ENCODE assay signal across 36 cellular contexts in the genomic region with DNA sequence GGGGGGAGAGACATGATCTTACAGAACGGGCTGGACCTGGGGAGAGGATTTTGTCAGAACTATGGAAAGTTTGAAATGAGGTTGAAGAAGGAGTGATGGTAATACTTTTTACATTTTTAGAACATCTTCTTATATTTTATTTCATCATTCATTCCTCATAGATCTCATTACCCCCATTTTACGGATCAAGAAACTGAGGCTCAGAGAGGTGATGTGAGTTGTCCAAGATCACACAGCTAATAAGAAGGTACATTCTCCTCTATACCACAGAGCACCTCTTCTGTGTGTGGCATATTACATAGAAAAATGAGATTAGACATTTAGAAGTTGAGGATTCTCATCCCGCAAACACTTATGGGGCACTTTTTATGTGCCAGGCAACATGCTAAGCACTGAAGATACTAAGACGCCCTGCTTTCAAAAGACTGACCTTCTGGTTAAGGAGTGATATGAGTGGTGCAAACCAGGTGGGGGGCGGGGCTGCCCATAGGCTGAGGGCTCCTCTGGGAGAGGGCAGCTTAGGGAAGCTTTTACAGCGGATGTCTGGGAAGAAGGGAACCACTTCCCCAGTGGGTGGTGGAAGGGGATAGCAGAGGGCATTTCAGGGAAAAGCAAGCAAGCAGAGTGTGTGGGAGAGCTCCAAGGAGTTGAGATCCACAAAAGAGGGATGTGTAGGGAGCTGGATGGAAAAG. TPM values are rescaled to one million over a fixed set of nuclear protein-coding genes. Genes with fewer than 3 reads are reported as not detected.
"Had no signal": no experiment of that assay in that cellular context is flagged by ENCODE, and none has a peak within 500 bp of the region (broad histone marks: within the 10 kb centered on the region; RNA-seq: fewer than 3 reads in every experiment).

No MANE protein-coding gene starts in this region.

- H3K4me1 Mint-ChIP-seq: central memory CD8-positive, alpha-beta T cell had no signal

- H3K9me3 ChIP-seq: esophagus muscularis mucosa, gastrocnemius medialis, heart left ventricle had no signal

- ATAC-seq: activated CD4-positive, alpha-beta T cell treated with anti-CD3 and anti-CD28 coated beads for 36 hours; activated CD8-positive, alpha-beta T cell treated with anti-CD3 and anti-CD28 coated beads, Interleukin-2, amount 10 ng/mL, durations not matched to agents 7 days and 5 days; activated T-cell treated with anti-CD3 and anti-CD28 coated beads, Interleukin-2, amount 50 U/mL, for 4 hours; activated T-helper 17 cell treated with anti-CD3 and anti-CD28 coated beads, Interleukin-2, amount 50 U/mL, for 72 hours; effector memory CD8-positive, alpha-beta T cell; gastrocnemius medialis had no signal

- H3K27ac Mint-ChIP-seq: activated CD4-positive, alpha-beta memory T cell treated with anti-CD3 and anti-CD28 coated beads for 36 hours; activated CD4-positive, alpha-beta T cell treated with anti-CD3 and anti-CD28 coated beads for 36 hours; activated CD4-positive, alpha-beta T cell treated with anti-CD3 and anti-CD28 coated beads, Interleukin-2, amount 10 ng/mL, durations not matched to agents 24 days and 14 days; activated CD8-positive, alpha-beta T cell treated with anti-CD3 and anti-CD28 coated beads, Interleukin-2, amount 10 ng/mL, durations not matched to agents 7 days and 5 days; activated naive CD8-positive, alpha-beta T cell; activated T-helper 17 cell treated with anti-CD3 and anti-CD28 coated beads, Interleukin-2, amount 50 U/mL, for 72 hours; effector memory CD8-positive, alpha-beta T cell; T-helper 1 cell treated with Interleukin-12 subunit alpha and Interleukin-12 subunit beta and Interleukin-4 antibody, amounts not matched to agents 30 μg/mL and 1 μg/mL, for 36 hours; T-helper 2 cell treated with Interferon-gamma antibody and Interleukin-4, amounts not matched to agents 5 μg/mL and 100 μg/mL, for 36 hours had no signal

- H3K27ac ChIP-seq: brain microvascular endothelial cell, esophagus muscularis mucosa, foreskin keratinocyte, gastrocnemius medialis, heart left ventricle, WERI-Rb-1 had no signal

- H3K36me3 ChIP-seq: brain microvascular endothelial cell, esophagus muscularis mucosa, gastrocnemius medialis, heart left ventricle, WERI-Rb-1 had no signal

- FAIRE-seq: astrocyte, bronchial epithelial cell had no signal

- H3K4me3 ChIP-seq: esophagus muscularis mucosa, gastrocnemius medialis, heart left ventricle had no signal

- H3K27me3 ChIP-seq: foreskin keratinocyte had no signal

- H3K4me3 Mint-ChIP-seq: activated CD4-positive, alpha-beta memory T cell treated with anti-CD3 and anti-CD28 coated beads for 36 hours; activated CD4-positive, alpha-beta T cell treated with anti-CD3 and anti-CD28 coated beads for 36 hours; activated CD4-positive, alpha-beta T cell treated with anti-CD3 and anti-CD28 coated beads, Interleukin-2, amount 10 ng/mL, durations not matched to agents 24 days and 14 days; activated CD8-positive, alpha-beta T cell treated with anti-CD3 and anti-CD28 coated beads, Interleukin-2, amount 10 ng/mL, durations not matched to agents 7 days and 5 days; activated naive CD8-positive, alpha-beta T cell; activated T-cell treated with anti-CD3 and anti-CD28 coated beads, Interleukin-2, amount 50 U/mL, for 4 hours; activated T-helper 17 cell treated with anti-CD3 and anti-CD28 coated beads, Interleukin-2, amount 50 U/mL, for 72 hours; central memory CD8-positive, alpha-beta T cell; effector memory CD8-positive, alpha-beta T cell; T-helper 1 cell treated with Interleukin-12 subunit alpha and Interleukin-12 subunit beta and Interleukin-4 antibody, amounts not matched to agents 30 μg/mL and 1 μg/mL, for 36 hours; T-helper 2 cell treated with Interferon-gamma antibody and Interleukin-4, amounts not matched to agents 5 μg/mL and 100 μg/mL, for 36 hours had no signal

- H3K9me3 Mint-ChIP-seq: activated CD4-positive, alpha-beta memory T cell treated with anti-CD3 and anti-CD28 coated beads for 36 hours; activated CD4-positive, alpha-beta T cell treated with anti-CD3 and anti-CD28 coated beads, Interleukin-2, amount 10 ng/mL, durations not matched to agents 24 days and 14 days; activated T-cell treated with anti-CD3 and anti-CD28 coated beads, Interleukin-2, amount 50 U/mL, for 4 hours; activated T-helper 17 cell treated with anti-CD3 and anti-CD28 coated beads, Interleukin-2, amount 50 U/mL, for 72 hours; central memory CD8-positive, alpha-beta T cell; effector memory CD8-positive, alpha-beta T cell; T-helper 1 cell treated with Interleukin-12 subunit alpha and Interleukin-12 subunit beta and Interleukin-4 antibody, amounts not matched to agents 30 μg/mL and 1 μg/mL, for 36 hours; T-helper 2 cell treated with Interferon-gamma antibody and Interleukin-4, amounts not matched to agents 5 μg/mL and 100 μg/mL, for 36 hours had no signal

- H3K4me1 ChIP-seq: esophagus muscularis mucosa, gastrocnemius medialis had no signal

- H3K36me3 Mint-ChIP-seq: activated CD4-positive, alpha-beta memory T cell treated with anti-CD3 and anti-CD28 coated beads for 36 hours had no signal

- DNase-seq: activated CD4-positive, alpha-beta memory T cell treated with anti-CD3 and anti-CD28 coated beads for 36 hours; activated CD4-positive, alpha-beta T cell treated with anti-CD3 and anti-CD28 coated beads for 36 hours; activated CD4-positive, alpha-beta T cell treated with anti-CD3 and anti-CD28 coated beads, Interleukin-2, amount 10 ng/mL, durations not matched to agents 24 days and 14 days; activated CD4-positive, CD25-positive, alpha-beta regulatory T cell; activated CD4-positive, CD25-positive, alpha-beta regulatory T cell treated with anti-CD3 and anti-CD28 coated beads, Interleukin-2, amount 50 U/mL, for 72 hours; activated CD8-positive, alpha-beta T cell treated with anti-CD3 and anti-CD28 coated beads, Interleukin-2, amount 10 ng/mL, durations not matched to agents 7 days and 5 days; activated effector memory CD4-positive, alpha-beta T cell treated with Interleukin-2 at 50 U/mL for 16 hours; activated gamma-delta T cell treated with Interleukin-2 at 50 U/mL for 16 hours; activated naive CD4-positive, alpha-beta T cell treated with anti-CD3 and anti-CD28 coated beads, Interleukin-2, amount 50 U/mL, for 16 hours; activated naive CD4-positive, alpha-beta T cell treated with Interleukin-2 at 50 U/mL for 16 hours; activated T-cell treated with anti-CD3 and anti-CD28 coated beads, Interleukin-2, amount 50 U/mL, for 4 hours; amniotic stem cell; anterior cingulate cortex; brain microvascular endothelial cell; cortex of kidney; dermis blood vessel endothelial cell; effector CD4-positive, alpha-beta T cell; effector memory CD8-positive, alpha-beta T cell; erythroblast; foreskin keratinocyte; gastrocnemius medialis; glutamatergic neuron; heart left ventricle; T1000; WERI-Rb-1 had no signal

RNA-seq across cellular contexts. Expression of a gene that starts 17.4 kb away (rescaled TPM):
- total RNA-seq: activated CD4-positive, alpha-beta memory T cell treated with anti-CD3 and anti-CD28 coated beads for 36 hours; activated CD4-positive, alpha-beta T cell treated with anti-CD3 and anti-CD28 coated beads for 36 hours; activated CD4-positive, alpha-beta T cell treated with anti-CD3 and anti-CD28 coated beads, Interleukin-2, amount 10 ng/mL, durations not matched to agents 24 days and 14 days; activated CD8-positive, alpha-beta T cell treated with anti-CD3 and anti-CD28 coated beads, Interleukin-2, amount 10 ng/mL, durations not matched to agents 7 days and 5 days; activated T-cell treated with anti-CD3 and anti-CD28 coated beads, Interleukin-2, amount 50 U/mL, for 4 hours; activated T-helper 17 cell treated with anti-CD3 and anti-CD28 coated beads, Interleukin-2, amount 50 U/mL, for 72 hours; astrocyte; cardiac septum; dermis blood vessel endothelial cell; gastrocnemius medialis had no signal
- polyA plus RNA-seq: heart left ventricle had no signal

RNA-seq across cellular contexts. Expression of a gene that starts 19.9 kb away (rescaled TPM):
- total RNA-seq: activated CD4-positive, alpha-beta memory T cell treated with anti-CD3 and anti-CD28 coated beads for 36 hours; activated CD4-positive, alpha-beta T cell treated with anti-CD3 and anti-CD28 coated beads for 36 hours; activated CD8-positive, alpha-beta T cell treated with anti-CD3 and anti-CD28 coated beads, Interleukin-2, amount 10 ng/mL, durations not matched to agents 7 days and 5 days; activated T-cell treated with anti-CD3 and anti-CD28 coated beads, Interleukin-2, amount 50 U/mL, for 4 hours; activated T-helper 17 cell treated with anti-CD3 and anti-CD28 coated beads, Interleukin-2, amount 50 U/mL, for 72 hours; astrocyte; bronchial epithelial cell; cardiac septum; cerebellum; dermis blood vessel endothelial cell; heart left ventricle had no signal
- polyA plus RNA-seq: heart left ventricle had no signal

RNA-seq across cellular contexts. Expression of a gene that starts 42.9 kb away (rescaled TPM):
- total RNA-seq: activated CD4-positive, alpha-beta memory T cell treated with anti-CD3 and anti-CD28 coated beads for 36 hours; activated CD4-positive, alpha-beta T cell treated with anti-CD3 and anti-CD28 coated beads for 36 hours; activated CD4-positive, alpha-beta T cell treated with anti-CD3 and anti-CD28 coated beads, Interleukin-2, amount 10 ng/mL, durations not matched to agents 24 days and 14 days; activated CD8-positive, alpha-beta T cell treated with anti-CD3 and anti-CD28 coated beads, Interleukin-2, amount 10 ng/mL, durations not matched to agents 7 days and 5 days; activated T-cell treated with anti-CD3 and anti-CD28 coated beads, Interleukin-2, amount 50 U/mL, for 4 hours; activated T-helper 17 cell treated with anti-CD3 and anti-CD28 coated beads, Interleukin-2, amount 50 U/mL, for 72 hours; astrocyte; bronchial epithelial cell; cardiac septum; cerebellum; dermis blood vessel endothelial cell; esophagus muscularis mucosa; foreskin keratinocyte; gastrocnemius medialis; heart left ventricle had no signal
- polyA plus RNA-seq: adipose tissue, foreskin keratinocyte, heart left ventricle had no signal
